ENCODE assay signal across 1 cellular context in the genomic region with DNA sequence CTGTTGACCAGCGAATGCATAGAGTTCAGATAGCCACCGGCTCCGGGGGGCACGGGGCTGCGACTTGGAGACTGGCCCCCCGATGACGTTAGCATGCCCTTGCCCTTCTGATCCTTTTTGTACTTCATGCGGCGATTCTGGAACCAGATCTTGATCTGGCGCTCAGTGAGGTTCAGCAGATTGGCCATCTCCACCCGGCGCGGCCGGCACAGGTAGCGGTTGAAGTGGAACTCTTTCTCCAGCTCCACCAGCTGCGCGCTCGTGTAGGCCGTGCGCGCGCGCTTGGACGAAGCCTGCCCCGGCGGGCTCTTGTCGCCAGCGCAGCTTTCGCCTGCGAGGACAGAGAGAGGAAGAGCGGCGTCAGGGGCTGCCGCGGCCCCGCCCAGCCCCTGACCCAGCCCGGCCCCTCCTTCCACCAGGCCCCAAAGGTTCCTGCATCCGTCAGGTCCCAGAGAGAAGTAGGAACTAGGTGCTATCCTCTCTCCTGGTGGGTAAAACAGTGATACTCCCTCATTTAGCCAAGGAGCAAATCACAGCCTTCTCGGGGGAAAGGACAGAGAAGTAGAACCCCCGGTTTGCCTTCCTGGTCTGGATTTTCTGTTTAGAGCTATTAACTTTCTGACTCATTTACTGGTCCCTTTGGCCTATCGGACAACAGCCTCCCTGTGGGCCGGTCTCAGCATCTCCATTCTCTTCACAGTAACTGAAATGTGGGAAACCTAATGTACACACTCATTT.
TF ChIP-seq lines count a peak whose summit lies in the region.

No MANE protein-coding gene starts in this region.

TF ChIP-seq in GM23338, 12 proteins besides CTCF, POLR2A, EP300 and RAD21:
- TF ChIP-seq EZH2 (IDR thresholded peaks at IDR 0.05; ENCODE audit: low read depth, unreplicated experiment) (peak; percentile 75), NANOG (IDR thresholded peaks at IDR 0.05; ENCODE audit: borderline replicate concordance) (no peak), EZH2phosphoT487 (IDR thresholded peaks at IDR 0.05; ENCODE audit: unreplicated experiment) (peak; percentile 86), ZNF114 (CRISPR knock-in tag; IDR thresholded peaks at IDR 0.05) (no peak)
